In genomic region chr16:69781118-69781517, GRCh38 we compare ENCODE assay signal across 16 cellular contexts. TPM values are rescaled to one million over a fixed set of nuclear protein-coding genes. Genes with fewer than 3 reads are reported as not detected.
A peak's percentile ranks its signal among the peaks of the same experiment; 100 is the strongest.
DNase-seq lines count a peak whose midpoint lies in the region; TF ChIP-seq lines count a peak whose summit lies in the region.
"Had no signal": no experiment of that assay in that cellular context is flagged by ENCODE, and none has a peak within 500 bp of the region (broad histone marks: within the 10 kb centered on the region; RNA-seq: fewer than 3 reads in every experiment).

No MANE protein-coding gene starts in this region.

- H3K36me3 ChIP-seq in prostate gland = no peaks in the 10 kb centered on the region

- no peaks in the 10 kb centered on the region for H3K27me3 Mint-ChIP-seq in activated naive CD4-positive, alpha-beta T cell treated with anti-CD3 and anti-CD28 coated beads, Interleukin-2, amount 50 U/mL, for 24 hours
- H3K27me3 Mint-ChIP-seq in activated naive CD4-positive, alpha-beta T cell treated with anti-CD3 and anti-CD28 coated beads for 36 hours (ENCODE audit: low read depth) = no peaks in the 10 kb centered on the region
- H3K27me3 Mint-ChIP-seq in HFFc6 (ENCODE audit: insufficient read depth) (no peaks in the 10 kb centered on the region; the same call in 1 of the 2 replicates), nephron progenitor cell (ENCODE audit: low read depth, poor library complexity) (no peaks in the 10 kb centered on the region)
- no peaks in the 10 kb centered on the region for H3K27me3 Mint-ChIP-seq in activated naive CD8-positive, alpha-beta T cell treated with anti-CD3 and anti-CD28 coated beads for 36 hours
- H3K27me3 Mint-ChIP-seq: B cell had no signal

- CTCF ChIA-PET in activated naive CD4-positive, alpha-beta T cell treated with anti-CD3 and anti-CD28 coated beads for 36 hours (lab: Charles Lee) = no interaction called here
- CTCF ChIA-PET in GM10248 (lab: Yijun Ruan, JAX) = no interaction called here

- WGBS in prostate gland = 84% methylated on average over 3 of the region's 3 CpGs

- intact Hi-C loops in activated naive CD4-positive, alpha-beta T cell treated with anti-CD3 and anti-CD28 coated beads for 36 hours (cut with micrococcal nuclease) = no loop called here
- intact Hi-C loops in prostate gland (cut with DNase I) = no loop called here

- H3K27ac Mint-ChIP-seq in activated naive CD4-positive, alpha-beta T cell treated with anti-CD3 and anti-CD28 coated beads, Interleukin-2, amount 50 U/mL, for 24 hours = peak overlapping the region; percentile 71
- H3K27ac Mint-ChIP-seq in activated naive CD4-positive, alpha-beta T cell treated with anti-CD3 and anti-CD28 coated beads for 36 hours = no peak overlapping the region
- H3K27ac Mint-ChIP-seq in HFFc6 (peak overlapping the region; percentile 31), nephron progenitor cell (peak overlapping the region; percentile 13)
- peak overlapping the region; percentile 11 for H3K27ac Mint-ChIP-seq in activated naive CD8-positive, alpha-beta T cell treated with anti-CD3 and anti-CD28 coated beads for 36 hours
- H3K27ac Mint-ChIP-seq: B cell had no signal

- peaks cover 7% of the 10 kb centered on the region for H3K36me3 Mint-ChIP-seq in activated naive CD4-positive, alpha-beta T cell treated with anti-CD3 and anti-CD28 coated beads, Interleukin-2, amount 50 U/mL, for 24 hours
- H3K36me3 Mint-ChIP-seq in activated naive CD4-positive, alpha-beta T cell treated with anti-CD3 and anti-CD28 coated beads for 36 hours (ENCODE audit: low read depth) = peaks cover 4% of the 10 kb centered on the region
- H3K36me3 Mint-ChIP-seq in HFFc6 (ENCODE audit: low read depth) (peaks cover 2% of the 10 kb centered on the region; the same call in 1 of the 2 replicates), nephron progenitor cell (ENCODE audit: low read depth) (peaks cover 10% of the 10 kb centered on the region)
- peaks cover 9% of the 10 kb centered on the region for H3K36me3 Mint-ChIP-seq in activated naive CD8-positive, alpha-beta T cell treated with anti-CD3 and anti-CD28 coated beads for 36 hours

- TF ChIP-seq CTCF in HFFc6 (IDR thresholded peaks at IDR 0.05) (no peak), nephron progenitor cell (IDR thresholded peaks at IDR 0.05) (no peak), prostate gland (IDR thresholded peaks at IDR 0.05) (no peak), GM10248 (IDR thresholded peaks at IDR 0.05; ENCODE audit: control extremely low read depth, extremely low read depth, low read depth, missing control alignments) (no peak)

- H3K27ac ChIP-seq in prostate gland = no peak overlapping the region
- H3K27ac ChIP-seq: Peyer's patch had no signal

- H3K4me3 Mint-ChIP-seq in activated naive CD4-positive, alpha-beta T cell treated with anti-CD3 and anti-CD28 coated beads, Interleukin-2, amount 50 U/mL, for 24 hours = no peak overlapping the region
- no peak overlapping the region for H3K4me3 Mint-ChIP-seq in activated naive CD4-positive, alpha-beta T cell treated with anti-CD3 and anti-CD28 coated beads for 36 hours
- no peak overlapping the region for H3K4me3 Mint-ChIP-seq in HFFc6
- no peak overlapping the region for H3K4me3 Mint-ChIP-seq in activated naive CD8-positive, alpha-beta T cell treated with anti-CD3 and anti-CD28 coated beads for 36 hours
- H3K4me3 Mint-ChIP-seq in nephron progenitor cell = no peak overlapping the region
- H3K4me3 Mint-ChIP-seq: B cell had no signal

- TF ChIP-seq POLR2A in prostate gland (IDR thresholded peaks at IDR 0.05) = no peak

- no peaks in the 10 kb centered on the region for H3K9me3 Mint-ChIP-seq in activated naive CD4-positive, alpha-beta T cell treated with anti-CD3 and anti-CD28 coated beads, Interleukin-2, amount 50 U/mL, for 24 hours
- peaks cover 1% of the 10 kb centered on the region for H3K9me3 Mint-ChIP-seq in activated naive CD4-positive, alpha-beta T cell treated with anti-CD3 and anti-CD28 coated beads for 36 hours
- H3K9me3 Mint-ChIP-seq in HFFc6 = no peaks in the 10 kb centered on the region
- peaks cover 1% of the 10 kb centered on the region for H3K9me3 Mint-ChIP-seq in activated naive CD8-positive, alpha-beta T cell treated with anti-CD3 and anti-CD28 coated beads for 36 hours
- peaks cover 2% of the 10 kb centered on the region for H3K9me3 Mint-ChIP-seq in nephron progenitor cell

- H3K4me1 ChIP-seq in prostate gland (replicated peaks) = peaks cover 4% of the 10 kb centered on the region
- H3K4me1 ChIP-seq: Peyer's patch had no signal

- no peaks in the 10 kb centered on the region for H3K9me3 ChIP-seq in prostate gland
- H3K9me3 ChIP-seq: Peyer's patch had no signal

- POLR2A ChIA-PET in GM10248 (lab: Yijun Ruan, JAX) = no interaction called here

- no peak for DNase-seq in activated naive CD4-positive, alpha-beta T cell treated with anti-CD3 and anti-CD28 coated beads for 36 hours
- DNase-seq in HFFc6 = no peak
- DNase-seq in activated naive CD8-positive, alpha-beta T cell treated with anti-CD3 and anti-CD28 coated beads for 36 hours = no peak
- DNase-seq in nephron progenitor cell = no peak
- no peak for DNase-seq in stimulated activated CD4-positive, alpha-beta T cell treated with anti-CD3 and anti-CD28 coated beads, Interleukin-12 subunit alpha, Interleukin-12 subunit beta, amount 100 ng/mL, for 4 hours
- DNase-seq in prostate gland (ENCODE audit: low spot score) = no peak
- DNase-seq in GM10248 (ENCODE audit: extremely low spot score) = no peak
- DNase-seq: GOT3, Kasumi-1, NCI-H1105 treated with DMSO at 0.1 percent for 48 hours, NCI-H2029 treated with DMSO at 0.1 percent for 48 hours, NCI-H510A treated with DMSO at 0.1 percent for 48 hours, Peyer's patch, Right ventricle myocardium superior had no signal

- H3K4me1 Mint-ChIP-seq in activated naive CD4-positive, alpha-beta T cell treated with anti-CD3 and anti-CD28 coated beads, Interleukin-2, amount 50 U/mL, for 24 hours = peaks cover 18% of the 10 kb centered on the region
- peaks cover 4% of the 10 kb centered on the region for H3K4me1 Mint-ChIP-seq in activated naive CD4-positive, alpha-beta T cell treated with anti-CD3 and anti-CD28 coated beads for 36 hours (ENCODE audit: low read depth)
- H3K4me1 Mint-ChIP-seq in HFFc6 (ENCODE audit: low read depth) = no peaks in the 10 kb centered on the region
- peaks cover 7% of the 10 kb centered on the region for H3K4me1 Mint-ChIP-seq in activated naive CD8-positive, alpha-beta T cell treated with anti-CD3 and anti-CD28 coated beads for 36 hours
- no peaks in the 10 kb centered on the region for H3K4me1 Mint-ChIP-seq in nephron progenitor cell
- H3K4me1 Mint-ChIP-seq: B cell had no signal

- no peak overlapping the region for H3K4me3 ChIP-seq in prostate gland
- H3K4me3 ChIP-seq: Peyer's patch had no signal

- no peaks in the 10 kb centered on the region for H3K27me3 ChIP-seq in prostate gland (replicated peaks; ENCODE audit: insufficient read depth)
- H3K27me3 ChIP-seq: Peyer's patch had no signal

RNA-seq across cellular contexts. Expression of gene WWP2, which starts 19.0 kb away (rescaled TPM):
- total RNA-seq in activated naive CD4-positive, alpha-beta T cell treated with anti-CD3 and anti-CD28 coated beads for 36 hours = 10 to 100 TPM; 27.7 to 32.3 TPM
- 10 to 100 TPM; 24.6 to 33.9 (median 30.5) TPM for total RNA-seq in HFFc6 (2021; fragmentation: NEBNext Ultra II Directional; extraction: Animal tissue kit (Norgen Biotek cat#: 25700))
- total RNA-seq in activated naive CD8-positive, alpha-beta T cell treated with anti-CD3 and anti-CD28 coated beads for 36 hours = 10 to 100 TPM; 32.1 to 35.3 TPM
- 10 to 100 TPM; 30.9 to 66.3 TPM for total RNA-seq in prostate gland

RNA-seq across cellular contexts. Expression of gene NOB1, which starts 26.4 kb away (rescaled TPM):
- 100 to 1,000 TPM; 110 to 114 TPM for total RNA-seq in activated naive CD4-positive, alpha-beta T cell treated with anti-CD3 and anti-CD28 coated beads for 36 hours
- 10 to 100 TPM; 52.3 to 59.3 (median 55.2) TPM for total RNA-seq in HFFc6 (2021; fragmentation: NEBNext Ultra II Directional; extraction: Animal tissue kit (Norgen Biotek cat#: 25700))
- 100 to 1,000 TPM; 152 to 165 TPM for total RNA-seq in activated naive CD8-positive, alpha-beta T cell treated with anti-CD3 and anti-CD28 coated beads for 36 hours
- total RNA-seq in prostate gland = 10 to 100 TPM; 29.8 to 44.1 TPM

RNA-seq across cellular contexts. Expression of gene NQO1, which starts 54.8 kb away (rescaled TPM):
- total RNA-seq in activated naive CD4-positive, alpha-beta T cell treated with anti-CD3 and anti-CD28 coated beads for 36 hours = 10 to 100 TPM; 11.6 to 11.9 TPM
- 100 to 1,000 TPM; 248 to 801 (median 737) TPM for total RNA-seq in HFFc6 (2021; fragmentation: NEBNext Ultra II Directional; extraction: Animal tissue kit (Norgen Biotek cat#: 25700))
- 10 to 100 TPM in 1 of 2 experiments, 1 to 10 TPM in 1; 9.9 to 11.3 TPM for total RNA-seq in activated naive CD8-positive, alpha-beta T cell treated with anti-CD3 and anti-CD28 coated beads for 36 hours
- 10 to 100 TPM; 25.2 to 43.9 TPM for total RNA-seq in prostate gland

Comparison
In these comparisons a context has a peak if more than half of its experiments do, and no peak if none do; other contexts are left out.
1. RNA of gene NQO1, which starts 54.8 kb away (total RNA-seq): 248 to 801 TPM in HFFc6; 25.2 to 43.9 TPM in prostate gland, 11.6 to 11.9 TPM in activated naive CD4-positive, alpha-beta T cell treated with anti-CD3 and anti-CD28 coated beads for 36 hours and 9.9 to 11.3 TPM in activated naive CD8-positive, alpha-beta T cell treated with anti-CD3 and anti-CD28 coated beads for 36 hours; every median in the first group is over 4 times any median in the second.